In the genomic region with DNA sequence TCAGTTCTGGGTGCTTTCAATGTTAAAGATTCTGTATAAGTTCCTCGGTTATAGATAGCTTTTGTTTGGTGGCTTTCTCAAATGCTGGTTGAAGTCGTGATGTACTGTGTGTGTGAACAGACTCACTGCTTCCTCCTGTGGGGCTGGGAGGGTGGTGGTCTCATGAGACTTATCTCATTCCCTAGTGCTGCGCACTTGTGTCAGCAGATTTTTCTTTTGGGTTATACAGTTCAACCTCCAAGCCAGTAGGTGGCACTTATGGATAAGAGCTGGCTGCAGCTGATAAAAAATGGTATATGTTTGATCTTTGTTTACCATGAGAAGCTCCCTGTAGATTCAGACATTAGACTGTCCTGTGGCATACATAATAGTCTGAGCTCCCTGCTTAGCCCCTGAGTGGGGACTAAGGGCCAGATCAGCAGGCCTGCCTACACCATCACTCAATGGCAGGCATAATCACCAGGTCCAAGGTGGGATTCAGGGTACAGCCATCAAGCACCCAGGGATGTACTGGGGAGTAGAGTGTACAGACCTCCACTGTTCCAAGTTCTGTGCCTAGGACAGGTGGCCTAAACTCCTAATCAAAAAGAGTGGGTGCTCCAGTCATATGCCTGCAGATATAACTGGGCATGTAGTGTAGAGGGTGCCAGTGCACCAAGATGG, we compare ENCODE assay signal across 8 cellular contexts.
DNase-seq lines count a peak whose midpoint lies in the region; ATAC-seq, FAIRE-seq and TF ChIP-seq lines count a peak whose summit lies in the region.

No MANE protein-coding gene starts in this region.

- WGBS in HepG2 (ENCODE audit: low lambda C conversion rate) = 41% methylated on average over 3 of the region's 3 CpGs
- WGBS in right lobe of liver (ENCODE audit: insufficient coverage, low coverage, low lambda C conversion rate, missing lambda C conversion rate) = 70% methylated on average over 3 of the region's 3 CpGs

- TF ChIP-seq CTCF in HepG2 (CRISPR knock-in tag; IDR thresholded peaks at IDR 0.05) (peak; percentile 20; the same call in 1 of the 2 replicates), right lobe of liver (IDR thresholded peaks at IDR 0.05) (peak in 1 of 4 donors; percentile 6), astrocyte of the spinal cord (IDR thresholded peaks at IDR 0.05; ENCODE audit: low read depth, low read length) (peak; percentile 39), D721Med (IDR thresholded peaks at IDR 0.05; ENCODE audit: insufficient read depth, missing control alignments) (no peak)

- CTCF ChIA-PET in HepG2 (lab: Yijun Ruan, JAX; ENCODE audit: low intra/inter-chr PET ratio, low total read pairs) = interaction anchor here (0.7 kb wide), 1 partner anchor 147 kb away, joined by 3 read pairs; no protein-coding TSS in a partner anchor

- no peaks in the 10 kb centered on the region for H3K79me2 ChIP-seq in HepG2 (ENCODE audit: insufficient read depth, low read length)

- in situ Hi-C loops in HepG2 (cut with HindIII; ENCODE audit: extremely low pct_ligation_motif_present, low pct_unique_long_range_greater_than_20kb) (no loop called here), astrocyte of the spinal cord (cut with HindIII; ENCODE audit: low sequenced_read_pairs) (no loop called here)

- no peak overlapping the region for H2AFZ ChIP-seq in HepG2 (ENCODE audit: low read length)

- no peak overlapping the region for H3K9ac ChIP-seq in HepG2 (ENCODE audit: insufficient read depth, low read depth, low read length)

- TF ChIP-seq EP300 in HepG2 (IDR thresholded peaks at IDR 0.05; ENCODE audit: low read depth in 2 of 2, low read length in 2 of 2) (no peak), HepG2 (CRISPR knock-in tag; IDR thresholded peaks at IDR 0.05; ENCODE audit: borderline replicate concordance) (no peak)

- H4K20me1 ChIP-seq in HepG2 (ENCODE audit: insufficient read depth, low read length) = no peaks in the 10 kb centered on the region

- H3K27me3 ChIP-seq in HepG2 (ENCODE audit: control insufficient read depth in 1 of 2, insufficient read depth in 2 of 2, low read length in 2 of 2) (no peaks in the 10 kb centered on the region), right lobe of liver (no peaks in the 10 kb centered on the region)

- intact Hi-C loops in HepG2 (cut with micrococcal nuclease; ENCODE audit: unreplicated experiment) = no loop called here
- intact Hi-C loops in right lobe of liver (cut with DNase I) = no loop called here

- no peak for DNase-seq in HepG2 (ENCODE audit: low spot score)
- no peak for DNase-seq in right lobe of liver
- no peak for DNase-seq in astrocyte of the spinal cord (ENCODE audit: low read depth, low spot score)
- no peak for DNase-seq in GM03348 (ENCODE audit: low spot score)
- no peak for DNase-seq in D721Med (ENCODE audit: insufficient read length, low spot score)
- DNase-seq in activated gamma-delta T cell (lab: John Stamatoyannopoulos, UW) = no peak

- FAIRE-seq in HepG2 (lab: Jason Lieb, UNC) (no peak), D721Med (lab: Jason Lieb, UNC) (no peak)

- no peak for TF ChIP-seq POLR2A in HepG2 (IDR thresholded peaks at IDR 0.05; ENCODE audit: insufficient read depth in 1 of 2, low read depth in 2 of 2, low read length in 2 of 2)
- TF ChIP-seq POLR2A in right lobe of liver (IDR thresholded peaks at IDR 0.05) = no peak

- BruUV-seq in HepG2 (replicated peaks; lab: Mats Ljungman, UMichigan) = no TSS peak

- no peaks in the 10 kb centered on the region for H3K9me3 ChIP-seq in HepG2 (ENCODE audit: low read length)
- no peaks in the 10 kb centered on the region for H3K9me3 ChIP-seq in right lobe of liver

- H3K36me3 ChIP-seq in HepG2 (replicated peaks in 1 of 2; ENCODE audit: control insufficient read depth in 1 of 2, insufficient read depth in 2 of 2, low read length in 2 of 2) (no peaks in the 10 kb centered on the region), right lobe of liver (no peaks in the 10 kb centered on the region)

- H3K27ac ChIP-seq in HepG2 (ENCODE audit: extremely low read length, insufficient read depth, low read length) = no peak overlapping the region
- H3K27ac ChIP-seq in right lobe of liver = no peak overlapping the region

- no peak overlapping the region for H3K4me3 ChIP-seq in HepG2 (replicated peaks in 1 of 3; ENCODE audit: insufficient read depth in 1 of 3, low read depth in 2 of 3, low read length in 3 of 3)
- H3K4me3 ChIP-seq in right lobe of liver = no peak overlapping the region
- no peak overlapping the region for H3K4me3 ChIP-seq in astrocyte of the spinal cord (ENCODE audit: low read depth, low read length)

- no peak overlapping the region for H3K4me2 ChIP-seq in HepG2 (ENCODE audit: low read depth, low read length)

- ATAC-seq in HepG2 (peak; percentile 68), right lobe of liver (no peak), HG03342 (IDR thresholded peaks at IDR 0.05; ENCODE audit: unreplicated experiment) (peak; percentile 82), HG03097 (IDR thresholded peaks at IDR 0.05; ENCODE audit: low FRiP score, unreplicated experiment) (no peak)

- H3K4me1 ChIP-seq in HepG2 (ENCODE audit: insufficient read depth, low read length) (no peaks in the 10 kb centered on the region), right lobe of liver (no peaks in the 10 kb centered on the region)

- TF ChIP-seq RAD21 in HepG2 (CRISPR knock-in tag; IDR thresholded peaks at IDR 0.05) = no peak

- POLR2A ChIA-PET in HepG2 (lab: Yijun Ruan, JAX) = no interaction called here

TF ChIP-seq in HepG2, 621 proteins besides CTCF, POLR2A, EP300 and RAD21:
- no peak for TF ChIP-seq NFE2L1 (CRISPR knock-in tag; IDR thresholded peaks at IDR 0.05; ENCODE audit: borderline replicate concordance)
- no peak for TF ChIP-seq ZNF263 (CRISPR knock-in tag; IDR thresholded peaks at IDR 0.05)
- TF ChIP-seq, protein P1, sequence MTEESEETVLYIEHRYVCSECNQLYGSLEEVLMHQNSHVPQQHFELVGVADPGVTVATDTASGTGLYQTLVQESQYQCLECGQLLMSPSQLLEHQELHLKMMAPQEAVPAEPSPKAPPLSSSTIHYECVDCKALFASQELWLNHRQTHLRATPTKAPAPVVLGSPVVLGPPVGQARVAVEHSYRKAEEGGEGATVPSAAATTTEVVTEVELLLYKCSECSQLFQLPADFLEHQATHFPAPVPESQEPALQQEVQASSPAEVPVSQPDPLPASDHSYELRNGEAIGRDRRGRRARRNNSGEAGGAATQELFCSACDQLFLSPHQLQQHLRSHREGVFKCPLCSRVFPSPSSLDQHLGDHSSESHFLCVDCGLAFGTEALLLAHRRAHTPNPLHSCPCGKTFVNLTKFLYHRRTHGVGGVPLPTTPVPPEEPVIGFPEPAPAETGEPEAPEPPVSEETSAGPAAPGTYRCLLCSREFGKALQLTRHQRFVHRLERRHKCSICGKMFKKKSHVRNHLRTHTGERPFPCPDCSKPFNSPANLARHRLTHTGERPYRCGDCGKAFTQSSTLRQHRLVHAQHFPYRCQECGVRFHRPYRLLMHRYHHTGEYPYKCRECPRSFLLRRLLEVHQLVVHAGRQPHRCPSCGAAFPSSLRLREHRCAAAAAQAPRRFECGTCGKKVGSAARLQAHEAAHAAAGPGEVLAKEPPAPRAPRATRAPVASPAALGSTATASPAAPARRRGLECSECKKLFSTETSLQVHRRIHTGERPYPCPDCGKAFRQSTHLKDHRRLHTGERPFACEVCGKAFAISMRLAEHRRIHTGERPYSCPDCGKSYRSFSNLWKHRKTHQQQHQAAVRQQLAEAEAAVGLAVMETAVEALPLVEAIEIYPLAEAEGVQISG (CRISPR knock-in tag; IDR thresholded peaks at IDR 0.05) = peak; percentile 41; the same call in 1 of the 2 replicates
- no peak for TF ChIP-seq TCF12 (IDR thresholded peaks at IDR 0.05)
- TF ChIP-seq TCF12 (CRISPR knock-in tag; IDR thresholded peaks at IDR 0.05) = no peak
- TF ChIP-seq MAFK (conservative IDR thresholded peaks at IDR 0.05 in 1 of 2, IDR thresholded peaks at IDR 0.05 in 1 of 2; ENCODE audit: low read length in 2 of 2) = 0 out of 4 replicates have a peak, but pooled peaks of 1 of the 2 experiments have one; percentile 15
- TF ChIP-seq ZMYM3 (CRISPR knock-in tag; IDR thresholded peaks at IDR 0.05) = no peak
- no peak for TF ChIP-seq HMGA1 (CRISPR knock-in tag; conservative IDR thresholded peaks at IDR 0.05)
- TF ChIP-seq GATA4 (IDR thresholded peaks at IDR 0.05; ENCODE audit: borderline replicate concordance, low read depth) = no peak
- TF ChIP-seq ZNF563 (CRISPR knock-in tag; IDR thresholded peaks at IDR 0.05) = no peak
TF ChIP-seq in HepG2: peak in this region for 2.

Comparison
In these comparisons a context has a peak if more than half of its experiments do, and no peak if none do; other contexts are left out.
1. ATAC-seq: peak in HepG2 (single experiment) and HG03342 (single experiment); none in right lobe of liver (0 of 4) and HG03097 (single experiment).